9 cellular contexts compared by ENCODE assay signal in the genomic region with DNA sequence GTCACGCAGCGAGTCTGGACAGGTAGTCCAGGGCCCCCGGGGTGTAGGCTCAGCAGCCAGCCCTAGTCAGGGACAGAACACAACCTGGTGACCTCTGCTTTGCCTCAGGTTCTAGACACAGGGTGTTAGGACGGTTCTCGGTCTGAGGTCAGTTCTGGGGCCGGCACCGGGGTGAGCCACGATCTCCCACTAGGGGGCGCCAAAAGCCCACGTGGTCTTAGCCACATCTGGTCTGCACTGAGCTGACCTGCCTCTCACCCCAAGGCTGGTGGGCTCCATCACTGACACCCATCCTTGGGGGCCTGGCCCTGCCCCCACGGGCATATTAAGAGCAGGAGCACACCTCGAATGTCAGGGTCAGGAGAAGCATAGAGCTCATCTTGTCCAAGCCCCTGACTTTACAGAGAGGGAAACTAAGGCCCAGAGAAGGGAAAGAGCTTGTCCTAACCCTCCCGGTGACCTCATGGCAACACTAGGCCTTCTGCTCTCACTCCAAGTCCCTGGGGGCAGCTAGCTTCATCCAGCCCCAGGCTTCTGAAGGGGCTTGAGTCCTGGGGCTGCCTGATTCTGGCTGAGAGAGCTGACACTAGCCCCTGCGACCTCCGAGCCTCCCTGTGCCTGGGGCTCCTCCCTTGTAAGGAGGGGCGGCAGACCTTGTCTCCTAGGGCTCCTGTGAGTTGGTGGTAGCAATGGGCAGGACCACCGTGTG. TPM values are rescaled to one million over a fixed set of nuclear protein-coding genes. Genes with fewer than 3 reads are reported as not detected.
DNase-seq lines count a peak whose midpoint lies in the region; ATAC-seq, FAIRE-seq and TF ChIP-seq lines count a peak whose summit lies in the region.
"Had no signal": no experiment of that assay in that cellular context is flagged by ENCODE, and none has a peak within 500 bp of the region (broad histone marks: within the 10 kb centered on the region; RNA-seq: fewer than 3 reads in every experiment).

No MANE protein-coding gene starts in this region.

- H3K4me3 Mint-ChIP-seq in Caco-2 (ENCODE audit: unreplicated experiment), result no peak overlapping the region
- H3K4me3 Mint-ChIP-seq: activated naive CD4-positive, alpha-beta T cell treated with anti-CD3 and anti-CD28 coated beads, Interleukin-2, amount 50 U/mL, for 24 hours had no signal

- H3K4me3 ChIP-seq in Caco-2 (ENCODE audit: low read depth, low read length), result no peak overlapping the region
- no peak overlapping the region for H3K4me3 ChIP-seq in adrenal gland
- no peak overlapping the region for H3K4me3 ChIP-seq in right cardiac atrium (ENCODE audit: low read length)
- H3K4me3 ChIP-seq in small intestine (ENCODE audit: low read depth in 1 of 2, low read length in 2 of 2), result no peak overlapping the region

- H3K4me1 ChIP-seq in Caco-2 (peaks cover 20% of the 10 kb centered on the region), adrenal gland (replicated peaks in 1 of 2) (no peaks in the 10 kb centered on the region), right cardiac atrium (ENCODE audit: control insufficient read depth, insufficient read depth, low read length) (no peaks in the 10 kb centered on the region), small intestine (ENCODE audit: control insufficient read depth in 2 of 2, insufficient read depth in 1 of 2, low read depth in 1 of 2, low read length in 1 of 2) (no peaks in the 10 kb centered on the region)

- no peak overlapping the region for H3K27ac Mint-ChIP-seq in Caco-2 (ENCODE audit: unreplicated experiment)
- H3K27ac Mint-ChIP-seq: activated naive CD4-positive, alpha-beta T cell treated with anti-CD3 and anti-CD28 coated beads, Interleukin-2, amount 50 U/mL, for 24 hours had no signal

- POLR2A ChIA-PET in Caco-2 (lab: Charles Lee), result no interaction called here

- no peaks in the 10 kb centered on the region for H3K27me3 Mint-ChIP-seq in Caco-2 (ENCODE audit: insufficient read depth, unreplicated experiment)
- H3K27me3 Mint-ChIP-seq: activated naive CD4-positive, alpha-beta T cell treated with anti-CD3 and anti-CD28 coated beads, Interleukin-2, amount 50 U/mL, for 24 hours had no signal

- CTCF ChIA-PET in Caco-2 (lab: Charles Lee), result interaction anchor here (0.6 to 1.2 kb wide), 15 partner anchors 9 to 620 kb away, joined by 3 to 11 read pairs (median 5); a partner anchor contains a TSS

- peaks cover 11% of the 10 kb centered on the region for H3K4me1 Mint-ChIP-seq in Caco-2 (ENCODE audit: low read depth, unreplicated experiment)

- H3K9me3 Mint-ChIP-seq in Caco-2 (ENCODE audit: unreplicated experiment), result no peaks in the 10 kb centered on the region
- H3K9me3 Mint-ChIP-seq: activated naive CD4-positive, alpha-beta T cell treated with anti-CD3 and anti-CD28 coated beads, Interleukin-2, amount 50 U/mL, for 24 hours had no signal

- FAIRE-seq in small intestine (lab: Jason Lieb, UNC), result no peak

- H3K36me3 Mint-ChIP-seq in Caco-2 (ENCODE audit: insufficient read depth, unreplicated experiment), result no peaks in the 10 kb centered on the region
- H3K36me3 Mint-ChIP-seq: activated naive CD4-positive, alpha-beta T cell treated with anti-CD3 and anti-CD28 coated beads, Interleukin-2, amount 50 U/mL, for 24 hours had no signal

- BruUV-seq in Caco-2 (replicated peaks; lab: Mats Ljungman, UMichigan), result no TSS peak

- no peak for TF ChIP-seq POLR2A in adrenal gland (IDR thresholded peaks at IDR 0.05)

- H3K9me3 ChIP-seq in Caco-2 (no peaks in the 10 kb centered on the region), adrenal gland (replicated peaks in 1 of 3) (no peaks in the 10 kb centered on the region), right cardiac atrium (ENCODE audit: control insufficient read depth, low read length) (no peaks in the 10 kb centered on the region), small intestine (ENCODE audit: control insufficient read depth, low read depth) (no peaks in the 10 kb centered on the region)

- H3K27ac ChIP-seq in adrenal gland (no peak overlapping the region), right cardiac atrium (ENCODE audit: low read length) (no peak overlapping the region), small intestine (ENCODE audit: low read depth in 1 of 2, low read length in 1 of 2) (no peak overlapping the region)

- 32 to 63% (median 50%) methylated on average over 3 to 17 of the region's 17 CpGs for WGBS in adrenal gland, 4 donors
- WGBS in right cardiac atrium, result 36% methylated on average over 17 of the region's 17 CpGs
- WGBS in small intestine, 3 donors, result 34 to 37% (median 34%) methylated on average over 17 of the region's 17 CpGs

- TF ChIP-seq CTCF in Caco-2 (IDR thresholded peaks at IDR 0.05; ENCODE audit: insufficient read depth in 1 of 2, low read depth in 1 of 2, low read length in 1 of 2, severe bottlenecking in 1 of 2, unreplicated experiment in 1 of 2) (peak; percentile 96 to 97), adrenal gland (IDR thresholded peaks at IDR 0.05) (peak; percentile 79 to 93 (median 90))

- intact Hi-C loops in Caco-2 (cut with micrococcal nuclease; ENCODE audit: unreplicated experiment) (loop anchor here (2.0 to 10.0 kb wide), 2 partner anchors 28 to 146 kb away; no protein-coding TSS in a partner anchor), adrenal gland (cut with DNase I) (no loop called here), right cardiac atrium (cut with DNase I) (loop anchor here in 1 of 4 donors (5.0 kb wide), 1 partner anchor 51 kb away; no protein-coding TSS in a partner anchor)

- peak; percentile 76 for ATAC-seq in GM21619 (IDR thresholded peaks at IDR 0.05; ENCODE audit: unreplicated experiment)
- peak; percentile 82 to 84 for ATAC-seq in right cardiac atrium
- no peak for ATAC-seq in GM18870 (IDR thresholded peaks at IDR 0.05; ENCODE audit: unreplicated experiment)

- peak; percentile 82 to 92 for DNase-seq in Caco-2
- DNase-seq in M059J (ENCODE audit: low read depth), result peak; percentile 60
- DNase-seq in T-helper 2 cell, result peak; percentile 50 to 67 (median 55)
- peak; percentile 70 to 90 (median 85) for DNase-seq in adrenal gland
- peak; percentile 78 to 93 (median 93) for DNase-seq in right cardiac atrium
- DNase-seq in small intestine, result peak; percentile 69

- H3K27me3 ChIP-seq in Caco-2 (replicated peaks; ENCODE audit: control insufficient read depth, insufficient read depth, low read length) (no peaks in the 10 kb centered on the region), adrenal gland (no peaks in the 10 kb centered on the region), right cardiac atrium (ENCODE audit: control insufficient read depth, insufficient read depth) (no peaks in the 10 kb centered on the region), small intestine (ENCODE audit: control insufficient read depth in 2 of 2, insufficient read depth in 2 of 2, low read length in 2 of 2) (no peaks in the 10 kb centered on the region)

- H3K36me3 ChIP-seq in Caco-2 (ENCODE audit: control insufficient read depth, insufficient read depth, low read length) (no peaks in the 10 kb centered on the region), adrenal gland (replicated peaks in 1 of 2) (no peaks in the 10 kb centered on the region), small intestine (ENCODE audit: control insufficient read depth in 2 of 2, insufficient read depth in 2 of 2, low read length in 2 of 2) (no peaks in the 10 kb centered on the region)

RNA-seq across cellular contexts. Expression of a gene that starts 9.0 kb away (rescaled TPM):
- total RNA-seq in Caco-2 (2022), result 0.19 and 0.27 TPM in 2 replicates
- 0.27 TPM in 1 of 2 replicates, not detected in the other for total RNA-seq in M059J (2014; rRNA removed; shearing (Covaris generic))
- under 1 TPM in 1 of 8 donors, not detected in 7; 0.16 TPM for total RNA-seq in adrenal gland
- polyA plus RNA-seq in adrenal gland, result under 1 TPM in 2 of 3 donors, not detected in 1; 0.20 to 0.24 TPM
- total RNA-seq in right cardiac atrium, result 1 to 10 TPM in 2 of 4 donors, under 1 TPM in 2; 0.17 to 2.3 (median 1.3) TPM
- 0.61 TPM for polyA plus RNA-seq in right cardiac atrium
- polyA plus RNA-seq in small intestine, result under 1 TPM in 2 of 3 donors, not detected in 1; 0.09 to 0.27 TPM

RNA-seq across cellular contexts. Expression of a gene that starts 43.6 kb away (rescaled TPM):
- total RNA-seq in Caco-2 (2022) (24.3 and 28.1 TPM in 2 replicates), adrenal gland (1 to 10 TPM; 2.6 to 7.3 (median 4.6) TPM), right cardiac atrium (10 to 100 TPM; 27.7 to 40.2 (median 30.3) TPM)
- total RNA-seq in M059J (2014; rRNA removed; shearing (Covaris generic)), result 6.5 and 15.0 TPM in 2 replicates
- polyA plus RNA-seq in adrenal gland (1 to 10 TPM; 1.8 to 3.5 (median 2.5) TPM), right cardiac atrium (18.7 TPM), small intestine (10 to 100 TPM; 17.1 to 37.3 (median 23.0) TPM)
